ENCODE assay signal across 9 cellular contexts in genomic region chr3:81352867-81353266, GRCh38.
DNase-seq lines count a peak whose midpoint lies in the region; ATAC-seq and TF ChIP-seq lines count a peak whose summit lies in the region.
"Had no signal": no experiment of that assay in that cellular context is flagged by ENCODE, and none has a peak within 500 bp of the region (broad histone marks: within the 10 kb centered on the region; RNA-seq: fewer than 3 reads in every experiment).

No MANE protein-coding gene starts in this region.

- WGBS in tibial nerve, 2 donors = 31 to 34% methylated on average over 3 of the region's 3 CpGs

- no peak overlapping the region for H3K27ac ChIP-seq in tibial nerve

- no peak for TF ChIP-seq EP300 in tibial nerve (IDR thresholded peaks at IDR 0.05)

- no peaks in the 10 kb centered on the region for H3K36me3 ChIP-seq in tibial nerve

- ATAC-seq in HG02938 (IDR thresholded peaks at IDR 0.05; ENCODE audit: unreplicated experiment) (peak; percentile 61), HG03460 (IDR thresholded peaks at IDR 0.05; ENCODE audit: unreplicated experiment) (no peak), HG03097 (IDR thresholded peaks at IDR 0.05; ENCODE audit: low FRiP score, unreplicated experiment) (no peak)

- H3K27me3 ChIP-seq in tibial nerve = no peaks in the 10 kb centered on the region

- H3K4me1 ChIP-seq in tibial nerve = no peaks in the 10 kb centered on the region

- H3K9me3 ChIP-seq in tibial nerve = no peaks in the 10 kb centered on the region

- H3K4me3 ChIP-seq in tibial nerve = no peak overlapping the region

- DNase-seq in ELF-1 (ENCODE audit: low read depth, low spot score) = peak; percentile 29
- peak; percentile 58 for DNase-seq in SK-N-DZ (ENCODE audit: low spot score)
- DNase-seq in kidney glomerular epithelial cell (lab: John Stamatoyannopoulos, UW) = peak; percentile 19
- DNase-seq in activated CD4-positive, alpha-beta T cell treated with anti-CD3 and anti-CD28 coated beads, Interleukin-2, amount 50 U/mL, for 1 hour = no peak
- DNase-seq in tibial nerve (ENCODE audit: low spot score in 2 of 2) = no peak
- DNase-seq: naive B cell had no signal

- TF ChIP-seq POLR2A in tibial nerve (IDR thresholded peaks at IDR 0.05) = no peak

- TF ChIP-seq CTCF in tibial nerve (IDR thresholded peaks at IDR 0.05) = no peak

Comparison
In these comparisons a context has a peak if more than half of its experiments do, and no peak if none do; other contexts are left out.
1. DNase-seq: peak in ELF-1 (single experiment), SK-N-DZ (single experiment) and kidney glomerular epithelial cell (single experiment); none in activated CD4-positive, alpha-beta T cell treated with anti-CD3 and anti-CD28 coated beads, Interleukin-2, amount 50 U/mL, for 1 hour (single experiment) and tibial nerve (0 of 2).